In genomic region chrX:153966841-153967535, GRCh38 we compare ENCODE assay signal across 10 cellular contexts. TPM values are rescaled to one million over a fixed set of nuclear protein-coding genes. Genes with fewer than 3 reads are reported as not detected.
A peak's percentile ranks its signal among the peaks of the same experiment; 100 is the strongest.
DNase-seq lines count a peak whose midpoint lies in the region; ATAC-seq and TF ChIP-seq lines count a peak whose summit lies in the region.
"Had no signal": no experiment of that assay in that cellular context is flagged by ENCODE, and none has a peak within 500 bp of the region (broad histone marks: within the 10 kb centered on the region; RNA-seq: fewer than 3 reads in every experiment).

No MANE protein-coding gene starts in this region.

- H3K36me3 Mint-ChIP-seq in activated naive CD8-positive, alpha-beta T cell: no peaks in the 10 kb centered on the region

- no peak overlapping the region for H3K9ac ChIP-seq in muscle layer of colon (ENCODE audit: low read length)

- H3K27ac ChIP-seq in right atrium auricular region: peak overlapping the region; percentile 17 to 31
- H3K27ac ChIP-seq in muscle layer of colon (ENCODE audit: low read depth, low read length): peak overlapping the region; percentile 35
- peak overlapping the region; percentile 65 for H3K27ac ChIP-seq in upper lobe of right lung

- DNase-seq in right atrium auricular region (ENCODE audit: low spot score) (no peak), left cardiac atrium (no peak), upper lobe of right lung (no peak), NCI-H128 (lab: John Stamatoyannopoulos, UW; ENCODE audit: unreplicated experiment) (no peak)
- DNase-seq in NK-92 treated with Interleukin-12 subunit alpha and Interleukin-12 subunit beta, amount 100 ng/mL, for 24 hours (lab: John Stamatoyannopoulos, UW): no peak
- DNase-seq: NCI-H510A treated with DMSO at 0.1 percent for 48 hours had no signal

- intact Hi-C loops in left cardiac atrium (cut with DNase I) (no loop called here), upper lobe of right lung (cut with DNase I) (no loop called here)

- peak overlapping the region; percentile 90 for H3K27ac Mint-ChIP-seq in activated naive CD8-positive, alpha-beta T cell

- H3K4me1 ChIP-seq in right atrium auricular region (peaks cover 0 to 55% of the 10 kb centered on the region in 2 donors), muscle layer of colon (ENCODE audit: insufficient read depth, low read length) (peaks cover 31% of the 10 kb centered on the region), upper lobe of right lung (peaks cover 34% of the 10 kb centered on the region)

- peak overlapping the region; percentile 100 for H3K4me3 Mint-ChIP-seq in activated naive CD8-positive, alpha-beta T cell

- H3K27me3 ChIP-seq in right atrium auricular region (no peaks in the 10 kb centered on the region), muscle layer of colon (ENCODE audit: control insufficient read depth in 1 of 2, insufficient read depth in 2 of 2, low read length in 2 of 2) (peaks cover 0 to 8% of the 10 kb centered on the region in 2 donors), upper lobe of right lung (no peaks in the 10 kb centered on the region)

- TF ChIP-seq CTCF in right atrium auricular region (IDR thresholded peaks at IDR 0.05): no peak
- no peak for TF ChIP-seq CTCF in upper lobe of right lung (IDR thresholded peaks at IDR 0.05)

- ATAC-seq in left cardiac atrium (no peak), upper lobe of right lung (no peak), HG03439 (IDR thresholded peaks at IDR 0.05; ENCODE audit: unreplicated experiment) (no peak)
- ATAC-seq: HCT116 had no signal

- no peaks in the 10 kb centered on the region for H3K9me3 Mint-ChIP-seq in activated naive CD8-positive, alpha-beta T cell (ENCODE audit: low read depth)

- H3K9me3 ChIP-seq in right atrium auricular region (no peaks in the 10 kb centered on the region), muscle layer of colon (ENCODE audit: low read length) (no peaks in the 10 kb centered on the region), upper lobe of right lung (no peaks in the 10 kb centered on the region)

- H3K4me1 Mint-ChIP-seq in activated naive CD8-positive, alpha-beta T cell (ENCODE audit: low read depth): peaks cover 32% of the 10 kb centered on the region

- no peaks in the 10 kb centered on the region for H3K27me3 Mint-ChIP-seq in activated naive CD8-positive, alpha-beta T cell

- H3K4me3 ChIP-seq in right atrium auricular region (no peak overlapping the region), muscle layer of colon (ENCODE audit: low read depth in 1 of 2, low read length in 2 of 2) (peak overlapping the region in 1 of 2 donors; percentile 8), upper lobe of right lung (peak overlapping the region; percentile 68)

- H3K36me3 ChIP-seq in right atrium auricular region (peaks cover 22% of the 10 kb centered on the region), muscle layer of colon (ENCODE audit: insufficient read depth, low read length) (peaks cover 21% of the 10 kb centered on the region), upper lobe of right lung (peaks cover 14% of the 10 kb centered on the region)

RNA-seq across cellular contexts. Expression of gene HCFC1, which starts 4.6 kb away (rescaled TPM):
- total RNA-seq in right atrium auricular region: 10 to 100 TPM; 40.8 to 54.7 TPM
- 10 to 100 TPM; 30.4 to 35.7 TPM for total RNA-seq in left cardiac atrium
- 47.5 TPM for total RNA-seq in upper lobe of right lung

RNA-seq across cellular contexts. Expression of gene TMEM187, which starts 5.6 kb away (rescaled TPM):
- total RNA-seq in right atrium auricular region (1 to 10 TPM; 4.7 to 6.4 TPM), left cardiac atrium (1 to 10 TPM; 7.7 to 9.2 TPM), upper lobe of right lung (9.0 TPM)

RNA-seq across cellular contexts. Expression of gene RENBP, which starts 22.5 kb away (rescaled TPM):
- total RNA-seq in right atrium auricular region (10 to 100 TPM in 1 of 2 donors, 1 to 10 TPM in 1; 6.2 to 10.6 TPM), left cardiac atrium (10 to 100 TPM; 14.7 to 14.8 TPM), upper lobe of right lung (46.4 TPM)

RNA-seq across cellular contexts. Expression of gene NAA10, which starts 32.2 kb away (rescaled TPM):
- total RNA-seq in right atrium auricular region (10 to 100 TPM; 66.5 to 70.2 TPM), left cardiac atrium (10 to 100 TPM; 67.4 to 81.4 TPM), upper lobe of right lung (84.6 TPM)

RNA-seq across cellular contexts. Expression of gene ARHGAP4, which starts 40.9 kb away (rescaled TPM):
- total RNA-seq in right atrium auricular region: 1 to 10 TPM; 7.6 to 8.9 TPM
- 10 to 100 TPM; 19.3 to 20.4 TPM for total RNA-seq in left cardiac atrium
- total RNA-seq in upper lobe of right lung: 69.8 TPM
